22 cellular contexts compared by ENCODE assay signal in genomic region chr10:29612657-29613056, GRCh38. TPM values are rescaled to one million over a fixed set of nuclear protein-coding genes. Genes with fewer than 3 reads are reported as not detected.
DNase-seq lines count a peak whose midpoint lies in the region; ATAC-seq, FAIRE-seq and TF ChIP-seq lines count a peak whose summit lies in the region.
"Had no signal": no experiment of that assay in that cellular context is flagged by ENCODE, and none has a peak within 500 bp of the region (broad histone marks: within the 10 kb centered on the region; RNA-seq: fewer than 3 reads in every experiment).

No MANE protein-coding gene starts in this region.

- H3K4me3 ChIP-seq in K562 (no peak overlapping the region), mesenchymal stem cell (ENCODE audit: insufficient read depth in 1 of 2, low read depth in 1 of 2, low read length in 2 of 2) (no peak overlapping the region), stomach smooth muscle (ENCODE audit: low read length in 2 of 2) (no peak overlapping the region)

- POLR2A ChIA-PET in K562 (lab: Yijun Ruan, JAX): no interaction called here

- in situ Hi-C loops in K562 (cut with MboI): no loop called here

- TF ChIP-seq RAD21 in K562 (CRISPR knock-in tag; conservative IDR thresholded peaks at IDR 0.05 in 1 of 2, IDR thresholded peaks at IDR 0.05 in 1 of 2): no peak

- no peak overlapping the region for H4K8ac ChIP-seq in mesenchymal stem cell (ENCODE audit: low read length)

- H3K36me3 ChIP-seq in K562 (ENCODE audit: control insufficient read depth, insufficient read depth, low read length): no peaks in the 10 kb centered on the region
- peaks cover 17 to 23% of the 10 kb centered on the region in 2 experiments for H3K36me3 ChIP-seq in mesenchymal stem cell (ENCODE audit: control insufficient read depth in 1 of 2, insufficient read depth in 2 of 2, low read depth in 1 of 2, low read length in 2 of 2)
- peaks cover 8 to 12% of the 10 kb centered on the region in 2 donors for H3K36me3 ChIP-seq in stomach smooth muscle (ENCODE audit: control insufficient read depth in 2 of 2, insufficient read depth in 2 of 2, low read length in 2 of 2)

- H3K9ac ChIP-seq in K562 (ENCODE audit: insufficient read depth in 1 of 2, low read depth in 2 of 2, low read length in 2 of 2) (no peak overlapping the region), mesenchymal stem cell (ENCODE audit: low read length) (peak overlapping the region; percentile 21), stomach smooth muscle (ENCODE audit: low read length in 2 of 2) (no peak overlapping the region)

- no peak overlapping the region for H3K4ac ChIP-seq in mesenchymal stem cell (ENCODE audit: low read depth in 1 of 2, low read length in 2 of 2)

- H2BK5ac ChIP-seq in mesenchymal stem cell (ENCODE audit: low read depth, low read length, poor library complexity, severe bottlenecking): no peak overlapping the region

- H3K27me3 ChIP-seq in K562 (ENCODE audit: control insufficient read depth in 2 of 2, insufficient read depth in 2 of 2, low read length in 2 of 2) (peaks cover 0 to 12% of the 10 kb centered on the region in 2 experiments; a peak in 1 of 5 replicates), mesenchymal stem cell (ENCODE audit: control insufficient read depth in 1 of 2, insufficient read depth in 1 of 2, low read length in 2 of 2) (no peaks in the 10 kb centered on the region), stomach smooth muscle (ENCODE audit: control insufficient read depth in 1 of 2, insufficient read depth in 2 of 2, low read length in 2 of 2) (no peaks in the 10 kb centered on the region)

- no peaks in the 10 kb centered on the region for H3K9me1 ChIP-seq in K562 (ENCODE audit: control insufficient read depth, insufficient read depth, low read length)

- no peaks in the 10 kb centered on the region for H4K20me1 ChIP-seq in K562 (replicated peaks; ENCODE audit: control insufficient read depth, insufficient read depth, low read length)

- no peak overlapping the region for H3K23ac ChIP-seq in mesenchymal stem cell (ENCODE audit: low read length in 2 of 2)

- CTCF ChIA-PET in K562 (lab: Yijun Ruan, JAX; ENCODE audit: low intra/inter-chr PET ratio): no interaction called here

- ATAC-seq in K562 (no peak), GM21528 (IDR thresholded peaks at IDR 0.05; ENCODE audit: low FRiP score, unreplicated experiment) (no peak), GM18909 (IDR thresholded peaks at IDR 0.05; ENCODE audit: poor library complexity, unreplicated experiment) (no peak)
- ATAC-seq: SK-N-SH treated with all-trans-retinoic acid at 6 μM for 48 hours had no signal

- H3K18ac ChIP-seq in mesenchymal stem cell (ENCODE audit: low read depth in 1 of 2, low read length in 2 of 2): no peak overlapping the region

- H3K79me2 ChIP-seq in K562 (ENCODE audit: control insufficient read depth, insufficient read depth, low read length): no peaks in the 10 kb centered on the region

- peaks cover 39% of the 10 kb centered on the region for H3K36me3 Mint-ChIP-seq in type B pancreatic cell
- H3K36me3 Mint-ChIP-seq: IgD-negative memory B cell had no signal

- no peaks in the 10 kb centered on the region for H3K9me3 Mint-ChIP-seq in type B pancreatic cell

- no peak overlapping the region for H3K27ac Mint-ChIP-seq in type B pancreatic cell
- H3K27ac Mint-ChIP-seq: B cell, IgD-negative memory B cell had no signal

- no peaks in the 10 kb centered on the region for H3K4me1 ChIP-seq in K562 (replicated peaks in 1 of 2; ENCODE audit: control insufficient read depth in 2 of 2, insufficient read depth in 2 of 2, low read length in 2 of 2)
- peaks cover 33% of the 10 kb centered on the region for H3K4me1 ChIP-seq in mesenchymal stem cell (ENCODE audit: control insufficient read depth, insufficient read depth, low read depth, low read length)
- H3K4me1 ChIP-seq in stomach smooth muscle (ENCODE audit: control insufficient read depth, insufficient read depth, low read length): peaks cover 53% of the 10 kb centered on the region

- no peak overlapping the region for H2BK15ac ChIP-seq in mesenchymal stem cell (ENCODE audit: low read depth, poor library complexity, severe bottlenecking)

- no peak overlapping the region for H3K4me2 ChIP-seq in K562 (ENCODE audit: insufficient read depth, low read length)
- H3K4me2 ChIP-seq in mesenchymal stem cell (ENCODE audit: low read length, poor library complexity, severe bottlenecking): no peak overlapping the region

- no peak overlapping the region for H4K91ac ChIP-seq in mesenchymal stem cell (ENCODE audit: low read length)

- H3K27me3 Mint-ChIP-seq in type B pancreatic cell: no peaks in the 10 kb centered on the region

- H2AFZ ChIP-seq in K562 (ENCODE audit: low read depth, low read length) (no peak overlapping the region), mesenchymal stem cell (ENCODE audit: low read depth, low read length) (no peak overlapping the region)

- H2AK5ac ChIP-seq in mesenchymal stem cell (ENCODE audit: low read length, severe bottlenecking): no peak overlapping the region

- no TSS peak for BruUV-seq in K562 (replicated peaks; lab: Mats Ljungman, UMichigan)

- H3K9me3 ChIP-seq in K562 (replicated peaks; ENCODE audit: control insufficient read depth, insufficient read depth, low read depth, low read length): no peaks in the 10 kb centered on the region
- H3K9me3 ChIP-seq in mesenchymal stem cell (ENCODE audit: control insufficient read depth, low read length): no peaks in the 10 kb centered on the region
- no peaks in the 10 kb centered on the region for H3K9me3 ChIP-seq in stomach smooth muscle (ENCODE audit: control insufficient read depth in 2 of 2, low read length in 2 of 2)

- TF ChIP-seq CTCF in K562 (IDR thresholded peaks at IDR 0.05 in 2 of 3, conservative IDR thresholded peaks at IDR 0.05 in 1 of 3; ENCODE audit: insufficient read depth in 2 of 3, low read depth in 1 of 3, low read length in 3 of 3) (no peak), type B pancreatic cell (conservative IDR thresholded peaks at IDR 0.05) (no peak)

- no peak overlapping the region for H3K14ac ChIP-seq in mesenchymal stem cell (ENCODE audit: low read length in 2 of 2)

- no peak overlapping the region for H3K4me3 Mint-ChIP-seq in type B pancreatic cell
- H3K4me3 Mint-ChIP-seq: B cell, H9, IgD-negative memory B cell had no signal

- no peak for FAIRE-seq in K562 (lab: Jason Lieb, UNC)
- FAIRE-seq: HTR-8/SVneo had no signal

- TF ChIP-seq EP300 in K562 (IDR thresholded peaks at IDR 0.05; ENCODE audit: low read length): no peak

- peak overlapping the region in 1 of 2 experiments; percentile 3 for H2BK12ac ChIP-seq in mesenchymal stem cell (ENCODE audit: low read length in 2 of 2)

- H3K4me1 Mint-ChIP-seq in type B pancreatic cell (ENCODE audit: unreplicated experiment): peaks cover 31% of the 10 kb centered on the region
- H3K4me1 Mint-ChIP-seq: B cell had no signal

- TF ChIP-seq POLR2A in K562 (conservative IDR thresholded peaks at IDR 0.05): no peak

- no peak overlapping the region for H2BK120ac ChIP-seq in mesenchymal stem cell (ENCODE audit: low read depth, low read length)

- WGBS in K562 (ENCODE audit: insufficient coverage, low coverage, missing lambda C conversion rate): 3% methylated on average over 8 of the region's 8 CpGs
- 99% methylated on average over 7 of the region's 8 CpGs for WGBS in mesenchymal stem cell

- peaks cover 9% of the 10 kb centered on the region for H3K79me1 ChIP-seq in mesenchymal stem cell (replicated peaks; ENCODE audit: low read length, poor library complexity, severe bottlenecking)

- no peak overlapping the region for H3K27ac ChIP-seq in K562 (ENCODE audit: extremely low read depth, low read depth, low read length)
- H3K27ac ChIP-seq in mesenchymal stem cell (ENCODE audit: low read length, poor library complexity, severe bottlenecking): peak overlapping the region; percentile 6
- H3K27ac ChIP-seq in stomach smooth muscle (ENCODE audit: low read length): peak overlapping the region; percentile 49
- H3K27ac ChIP-seq: HL-60 had no signal

- intact Hi-C loops in K562 (cut with micrococcal nuclease): no loop called here

- DNase-seq in NCI-H345 (lab: John Stamatoyannopoulos, UW): peak; percentile 18
- DNase-seq in NCI-H345 treated with DMSO at 0.1 percent for 48 hours (lab: John Stamatoyannopoulos, UW; ENCODE audit: unreplicated experiment): no peak
- no peak for DNase-seq in K562 (ENCODE audit: extremely low read depth in 1 of 4, low spot score in 3 of 4)
- no peak for DNase-seq in mesenchymal stem cell
- DNase-seq in type B pancreatic cell (ENCODE audit: extremely low spot score, unreplicated experiment): no peak
- DNase-seq: 8988T, DMS 273 treated with DMSO at 0.1 percent for 48 hours, DND-41, H9, NCI-H1092 treated with DMSO at 0.1 percent for 48 hours, NCI-H1694, NCI-H2081 treated with DMSO at 0.1 percent for 48 hours, NCI-H524 treated with DMSO at 0.1 percent for 48 hours, Right ventricle myocardium superior had no signal

RNA-seq across cellular contexts. Expression of gene SVIL, which starts 22.1 kb away (rescaled TPM):
- total RNA-seq in K562 (2011; cell fraction: chromatin; rRNA removed; ENCODE audit: low replicate concordance): not detected in 2 replicates
- total RNA-seq in K562 (2011; cell fraction: nucleolus; rRNA removed): not detected in 2 replicates
- not detected in 2 replicates for total RNA-seq in K562 (2011; cell fraction: nucleoplasm; rRNA removed)
- total RNA-seq in K562 (2014; rRNA removed) (0.08 TPM in 1 of 2 replicates, not detected in the other), K562 (2014; rRNA removed; fragmentation: Illumina TruSeq; extraction: Trizol) (not detected in 2 replicates), K562 (2015; rRNA removed; fragmentation: Illumina TruSeq; extraction: Trizol) (under 0.01 TPM in 1 of 2 replicates, not detected in the other), K562 (2021) (0.07 and 0.27 TPM in 2 replicates), type B pancreatic cell (ENCODE audit: low replicate concordance) (171 and 195 TPM in 2 replicates)
- polyA plus RNA-seq in K562 (2011; rRNA removed) (0.01 TPM in 1 of 2 replicates, not detected in the other), K562 (2014; fragmentation: Illumina TruSeq; extraction: Trizol) (0.01 TPM in 2 replicates), K562 (2014; fragmentation: Nextera tagmentation; extraction: Ambion mirVana) (under 1 TPM; 0.13 to 0.18 TPM), K562 (2014; rRNA removed) (0.03 TPM in 1 of 2 replicates, not detected in the other)
- 0.01 TPM in 1 of 2 replicates, not detected in the other for polyA plus RNA-seq in K562 (2011; cell fraction: cytosol; rRNA removed)
- polyA plus RNA-seq in K562 (2011; cell fraction: nucleus; rRNA removed): not detected in 2 replicates
- polyA plus RNA-seq in K562 (2012): 0.07 and 0.14 TPM in 2 replicates
- polyA minus RNA-seq in K562 (2011; rRNA and poly(A)+ RNA removed): not detected in 2 replicates
- polyA minus RNA-seq in K562 (2011; cell fraction: cytosol; rRNA and poly(A)+ RNA removed): 0.27 TPM in 1 of 2 replicates, not detected in the other
- polyA minus RNA-seq in K562 (2011; cell fraction: nucleus; rRNA and poly(A)+ RNA removed): under 0.01 TPM in 1 of 2 replicates, not detected in the other
- polyA plus RNA-seq in mesenchymal stem cell (2013, experiment 1 of 2): 67.9 TPM
- 64.2 TPM for polyA plus RNA-seq in mesenchymal stem cell (2013, experiment 2 of 2)

Comparison
In these comparisons a context has a peak if more than half of its experiments do, and no peak if none do; other contexts are left out.
1. RNA of gene SVIL, which starts 22.1 kb away (total RNA-seq): 171 to 195 TPM in type B pancreatic cell; under 0.01 to 0.27 TPM in K562; every median in the first group is over 100 times any median in the second.